ENCODE assay signal across 23 cellular contexts in genomic region chr3:47496892-47497291, GRCh38. TPM values are rescaled to one million over a fixed set of nuclear protein-coding genes. Genes with fewer than 3 reads are reported as not detected.
DNase-seq lines count a peak whose midpoint lies in the region; ATAC-seq and TF ChIP-seq lines count a peak whose summit lies in the region.
"Had no signal": no experiment of that assay in that cellular context is flagged by ENCODE, and none has a peak within 500 bp of the region (broad histone marks: within the 10 kb centered on the region; RNA-seq: fewer than 3 reads in every experiment).

No MANE protein-coding gene starts in this region.

- H3K4me2 ChIP-seq in BLaER1: no peak overlapping the region
- H3K4me2 ChIP-seq in osteoblast (ENCODE audit: insufficient read depth, low read length): no peak overlapping the region

- TF ChIP-seq POLR2A in right lobe of liver (IDR thresholded peaks at IDR 0.05): no peak

- H3K27ac ChIP-seq in BLaER1 (0 out of 2 replicates have a peak overlapping the region, but pooled peaks have one; percentile 22), caudate nucleus (ENCODE audit: low read depth, low read length) (peak overlapping the region; percentile 36), layer of hippocampus (ENCODE audit: low read depth, low read length) (peak overlapping the region; percentile 35), osteoblast (ENCODE audit: low read depth, low read length) (no peak overlapping the region), right lobe of liver (no peak overlapping the region)
- H3K27ac ChIP-seq: 22Rv1 had no signal

- H3K36me3 ChIP-seq in BLaER1: peaks cover 75% of the 10 kb centered on the region
- peaks cover 52% of the 10 kb centered on the region for H3K36me3 ChIP-seq in osteoblast (ENCODE audit: insufficient read depth, low read length)
- H3K36me3 ChIP-seq in right lobe of liver: peaks cover 0 to 55% (median 19%) of the 10 kb centered on the region in 4 donors

- no peak overlapping the region for H3K4me3 ChIP-seq in BLaER1
- no peak overlapping the region for H3K4me3 ChIP-seq in osteoblast (ENCODE audit: insufficient read depth, low read length)
- H3K4me3 ChIP-seq in right lobe of liver: no peak overlapping the region

- ATAC-seq in right lobe of liver: no peak
- ATAC-seq in GM18861 (IDR thresholded peaks at IDR 0.05; ENCODE audit: unreplicated experiment): no peak
- ATAC-seq: HCT116 had no signal

- H3K79me2 ChIP-seq in osteoblast (ENCODE audit: insufficient read depth, low read length): no peaks in the 10 kb centered on the region

- H3K4me1 ChIP-seq in BLaER1 (peaks cover 35% of the 10 kb centered on the region), osteoblast (ENCODE audit: insufficient read depth, low read length) (no peaks in the 10 kb centered on the region), right lobe of liver (no peaks in the 10 kb centered on the region)

- DNase-seq in caudate nucleus (lab: John Stamatoyannopoulos, UW) (no peak), osteoblast (ENCODE audit: insufficient read length, low spot score, missing footprints) (peak; percentile 72), right lobe of liver (no peak), NCI-H1417 (lab: John Stamatoyannopoulos, UW) (no peak), NOMO-1 treated with DMSO at 0.1 percent for 48 hours (lab: John Stamatoyannopoulos, UW; ENCODE audit: unreplicated experiment) (no peak)
- DNase-seq: ACHN; C1 segment of cervical spinal cord; CD8-positive, alpha-beta memory T cell; DMS53; GDM1; KG1; NCI-H1105; NCI-H1694; NCI-H2081; NCI-H2171; NCI-H524 treated with DMSO at 0.1 percent for 48 hours; NCI-H82; SHP77 had no signal

- TF ChIP-seq CTCF in osteoblast (IDR thresholded peaks at IDR 0.05; ENCODE audit: extremely low read depth, low read depth, low read length) (no peak), right lobe of liver (IDR thresholded peaks at IDR 0.05) (no peak)

- intact Hi-C loops in right lobe of liver (cut with DNase I): no loop called here

- H3K9me3 ChIP-seq in BLaER1 (no peaks in the 10 kb centered on the region), osteoblast (ENCODE audit: low read depth, low read length) (no peaks in the 10 kb centered on the region), right lobe of liver (no peaks in the 10 kb centered on the region)

- H3K9ac ChIP-seq in BLaER1: no peak overlapping the region

- H2AFZ ChIP-seq in osteoblast (ENCODE audit: low read length): no peak overlapping the region

- no peaks in the 10 kb centered on the region for H4K20me1 ChIP-seq in BLaER1
- H4K20me1 ChIP-seq in osteoblast (ENCODE audit: insufficient read depth, low read length): no peaks in the 10 kb centered on the region

- H3K27me3 ChIP-seq in BLaER1 (no peaks in the 10 kb centered on the region), layer of hippocampus (ENCODE audit: control insufficient read depth, insufficient read depth, low read length) (no peaks in the 10 kb centered on the region), osteoblast (ENCODE audit: insufficient read depth, low read length) (no peaks in the 10 kb centered on the region), right lobe of liver (no peaks in the 10 kb centered on the region)

RNA-seq across cellular contexts. Expression of gene ELP6, which starts 16.6 kb away (rescaled TPM):
- 23.5 and 27.4 TPM in 2 replicates for total RNA-seq in osteoblast
- 10 to 100 TPM; 10.1 to 18.1 (median 13.9) TPM for total RNA-seq in right lobe of liver

RNA-seq across cellular contexts. Expression of gene SCAP, which starts 21.2 kb away (rescaled TPM):
- 70.1 and 81.4 TPM in 2 replicates for total RNA-seq in osteoblast
- 10 to 100 TPM; 48.8 to 85.1 (median 78.9) TPM for total RNA-seq in right lobe of liver

Comparison
In these comparisons a context has a peak if more than half of its experiments do, and no peak if none do; other contexts are left out.
1. H3K27ac ChIP-seq: peak in BLaER1 (single experiment), caudate nucleus (single experiment) and layer of hippocampus (single experiment); none in osteoblast (single experiment) and right lobe of liver (0 of 3).